ENCODE assay signal across 8 cellular contexts in genomic region chr4:39976945-39977488, GRCh38. TPM values are rescaled to one million over a fixed set of nuclear protein-coding genes. Genes with fewer than 3 reads are reported as not detected.
DNase-seq lines count a peak whose midpoint lies in the region; ATAC-seq, FAIRE-seq and TF ChIP-seq lines count a peak whose summit lies in the region.

No MANE protein-coding gene starts in this region.

- intact Hi-C loops in activated naive CD4-positive, alpha-beta T cell treated with anti-CD3 and anti-CD28 coated beads for 36 hours (cut with micrococcal nuclease) = loop anchor here (1.0 to 5.0 kb wide), 12 partner anchors 46 to 1074 kb away; partner anchors contain the start of genes LIAS, RHOH, RPL9 and SMIM14
- intact Hi-C loops in Right ventricle myocardium inferior (cut with DNase I) = loop anchor here (1.0 to 5.0 kb wide), 7 partner anchors 80 to 795 kb away; partner anchors contain the start of genes LIAS, N4BP2, RPL9 and SMIM14
- intact Hi-C loops in pancreas (cut with DNase I) = loop anchor here in 1 of 3 donors (10.0 kb wide), 1 partner anchor 282 kb away; the partner anchor contains the start of gene UBE2K

- peak overlapping the region; percentile 87 for H3K27ac Mint-ChIP-seq in activated naive CD4-positive, alpha-beta T cell treated with anti-CD3 and anti-CD28 coated beads for 36 hours
- peak overlapping the region; percentile 93 for H3K27ac Mint-ChIP-seq in type B pancreatic cell

- no peaks in the 10 kb centered on the region for H3K27me3 ChIP-seq in Peyer's patch
- H3K27me3 ChIP-seq in pancreas = no peaks in the 10 kb centered on the region

- H3K4me3 Mint-ChIP-seq in activated naive CD4-positive, alpha-beta T cell treated with anti-CD3 and anti-CD28 coated beads for 36 hours = peak overlapping the region; percentile 93
- peak overlapping the region; percentile 96 for H3K4me3 Mint-ChIP-seq in type B pancreatic cell

- TF ChIP-seq CTCF in Peyer's patch (IDR thresholded peaks at IDR 0.05) (no peak), pancreas (IDR thresholded peaks at IDR 0.05) (no peak), type B pancreatic cell (conservative IDR thresholded peaks at IDR 0.05) (no peak)

- 0 to 1% methylated on average over 31 to 54 of the region's 54 CpGs for whole genome bisulfite sequencing in pancreas, 2 donors

- FAIRE-seq in pancreas (lab: Jason Lieb, UNC) = no peak

- H3K9me3 ChIP-seq in Peyer's patch (no peaks in the 10 kb centered on the region), pancreas (peaks cover 0 to 3% (median 0%) of the 10 kb centered on the region in 4 donors)

- no peak for TF ChIP-seq POLR2A in Peyer's patch (IDR thresholded peaks at IDR 0.05)

- ATAC-seq in HG03060 (IDR thresholded peaks at IDR 0.05; ENCODE audit: low read depth, unreplicated experiment) (peak; percentile 5), Right ventricle myocardium inferior (peak; percentile 42), pancreas (peak; percentile 25 to 51 (median 46))

- CTCF ChIA-PET in activated naive CD4-positive, alpha-beta T cell treated with anti-CD3 and anti-CD28 coated beads for 36 hours (lab: Charles Lee) = interaction anchor here (0.6 kb wide), 1 partner anchor 23 kb away, joined by 3 read pairs; no protein-coding TSS in a partner anchor

- H3K4me1 ChIP-seq in Peyer's patch (peaks cover 0 to 23% (median 7%) of the 10 kb centered on the region in 4 donors), pancreas (peaks cover 7 to 24% (median 9%) of the 10 kb centered on the region in 3 donors)

- H3K36me3 ChIP-seq in Peyer's patch (peaks cover 0 to 29% (median 0%) of the 10 kb centered on the region in 3 donors), pancreas (peaks cover 0 to 13% (median 5%) of the 10 kb centered on the region in 3 donors)

- peaks cover 29% of the 10 kb centered on the region for H3K36me3 Mint-ChIP-seq in activated naive CD4-positive, alpha-beta T cell treated with anti-CD3 and anti-CD28 coated beads for 36 hours (ENCODE audit: low read depth)
- H3K36me3 Mint-ChIP-seq in type B pancreatic cell = peaks cover 25% of the 10 kb centered on the region

- H3K27ac ChIP-seq in Peyer's patch (peak overlapping the region; percentile 95 to 99 (median 97)), pancreas (peak overlapping the region; percentile 72 to 93 (median 86))

- H3K9me3 Mint-ChIP-seq in activated naive CD4-positive, alpha-beta T cell treated with anti-CD3 and anti-CD28 coated beads for 36 hours = no peaks in the 10 kb centered on the region
- no peaks in the 10 kb centered on the region for H3K9me3 Mint-ChIP-seq in type B pancreatic cell

- no peaks in the 10 kb centered on the region for H3K27me3 Mint-ChIP-seq in activated naive CD4-positive, alpha-beta T cell treated with anti-CD3 and anti-CD28 coated beads for 36 hours (ENCODE audit: low read depth)
- H3K27me3 Mint-ChIP-seq in type B pancreatic cell = no peaks in the 10 kb centered on the region

- DNase-seq in NCI-H748 (lab: John Stamatoyannopoulos, UW; ENCODE audit: unreplicated experiment) (peak; percentile 54), NCI-H748 treated with DMSO at 0.1 percent for 48 hours (lab: John Stamatoyannopoulos, UW) (no peak), Peyer's patch (peak; percentile 48 to 74 (median 72)), Right ventricle myocardium inferior (ENCODE audit: missing footprints) (peak; percentile 77), pancreas (peak in 5 of 6 donors; percentile 26 to 84 (median 55)), type B pancreatic cell (ENCODE audit: extremely low spot score, unreplicated experiment) (peak; percentile 73)
- peak; percentile 58 for DNase-seq in activated naive CD4-positive, alpha-beta T cell treated with anti-CD3 and anti-CD28 coated beads for 36 hours

- peaks cover 33% of the 10 kb centered on the region for H3K4me1 Mint-ChIP-seq in activated naive CD4-positive, alpha-beta T cell treated with anti-CD3 and anti-CD28 coated beads for 36 hours (ENCODE audit: low read depth)
- H3K4me1 Mint-ChIP-seq in type B pancreatic cell (ENCODE audit: unreplicated experiment) = peaks cover 21% of the 10 kb centered on the region

- peak overlapping the region; percentile 86 to 96 (median 92) for H3K4me3 ChIP-seq in Peyer's patch
- peak overlapping the region; percentile 61 to 97 (median 95) for H3K4me3 ChIP-seq in pancreas

RNA-seq across cellular contexts. Expression of gene PDS5A, which starts 0.7 kb away (rescaled TPM):
- total RNA-seq in Peyer's patch (100 to 1,000 TPM in 1 of 4 donors, 10 to 100 TPM in 3; 68.3 to 110 (median 76.8) TPM), Right ventricle myocardium inferior (32.6 TPM), pancreas (10 to 100 TPM; 24.4 to 42.6 (median 28.9) TPM), type B pancreatic cell (ENCODE audit: low replicate concordance) (67.1 and 73.3 TPM in 2 replicates)
- total RNA-seq in activated naive CD4-positive, alpha-beta T cell treated with anti-CD3 and anti-CD28 coated beads for 36 hours = 10 to 100 TPM; 86.8 to 89.1 TPM
- polyA plus RNA-seq in pancreas = 10 to 100 TPM; 12.1 to 12.2 TPM
